In the genomic region with DNA sequence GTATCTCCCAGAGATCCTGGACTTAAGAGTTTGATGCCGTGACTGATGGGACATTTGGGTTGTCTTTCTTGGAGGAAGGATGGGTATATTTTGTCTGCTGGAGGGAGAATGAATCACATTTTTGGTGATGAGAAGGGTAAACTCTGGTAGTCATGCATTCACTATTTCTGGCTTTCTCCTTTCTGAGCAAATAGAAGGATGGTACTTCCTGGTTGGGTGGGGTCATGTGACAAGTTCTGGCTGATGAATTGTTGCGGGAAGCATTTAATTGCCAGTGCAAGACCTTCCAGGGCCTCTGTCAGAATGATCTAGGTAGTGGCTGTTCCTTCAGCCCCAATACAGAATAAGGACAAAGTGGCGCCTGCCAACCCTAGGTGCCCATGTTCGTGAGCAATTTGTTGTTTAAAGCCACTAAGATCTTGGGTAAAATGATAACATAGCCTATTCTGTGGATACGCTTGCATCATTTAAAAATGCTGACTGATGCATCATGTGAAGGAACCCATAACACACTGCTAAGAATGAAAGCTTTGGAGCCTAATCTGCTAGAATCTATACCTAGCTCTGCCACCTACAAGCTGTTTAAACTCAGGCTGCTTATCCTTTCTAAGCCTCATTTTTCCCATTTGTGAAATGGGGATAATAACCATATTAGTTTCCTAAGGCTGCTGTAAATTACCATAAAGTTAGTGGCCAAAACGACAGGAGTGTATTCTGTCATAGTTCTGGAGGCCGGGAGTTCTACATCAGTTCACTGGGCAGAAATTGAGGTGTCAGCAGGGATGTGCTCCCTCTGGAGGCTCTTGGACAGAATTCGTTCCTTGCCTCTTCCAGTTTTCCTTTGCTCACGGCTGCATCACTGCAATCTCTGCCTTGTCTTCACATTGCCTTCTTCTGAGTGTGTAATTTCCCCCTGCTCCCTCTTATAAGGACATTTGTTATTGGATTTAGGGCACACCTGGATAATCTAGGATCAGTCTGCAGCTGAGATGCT, we compare ENCODE assay signal across 14 cellular contexts.
DNase-seq lines count a peak whose midpoint lies in the region; ATAC-seq, FAIRE-seq and TF ChIP-seq lines count a peak whose summit lies in the region.
"Had no signal": no experiment of that assay in that cellular context is flagged by ENCODE, and none has a peak within 500 bp of the region (broad histone marks: within the 10 kb centered on the region; RNA-seq: fewer than 3 reads in every experiment).

No MANE protein-coding gene starts in this region.

- no peaks in the 10 kb centered on the region for H4K20me1 ChIP-seq in DND-41 (ENCODE audit: insufficient read depth, low read length)
- no peaks in the 10 kb centered on the region for H4K20me1 ChIP-seq in astrocyte (ENCODE audit: insufficient read depth, low read length)

- H3K9me3 ChIP-seq in DND-41 (ENCODE audit: insufficient read depth, low read length, severe bottlenecking) (no peaks in the 10 kb centered on the region), astrocyte (ENCODE audit: insufficient read depth, low read depth, low read length) (no peaks in the 10 kb centered on the region), mucosa of descending colon (no peaks in the 10 kb centered on the region)

- H3K27me3 ChIP-seq in DND-41 (ENCODE audit: insufficient read depth, low read length, poor library complexity) (no peaks in the 10 kb centered on the region), astrocyte (ENCODE audit: insufficient read depth, low read length) (peaks cover 3% of the 10 kb centered on the region)

- no peaks in the 10 kb centered on the region for H3K36me3 ChIP-seq in DND-41 (ENCODE audit: insufficient read depth, low read length)
- no peaks in the 10 kb centered on the region for H3K36me3 ChIP-seq in astrocyte (ENCODE audit: insufficient read depth, low read length)
- no peaks in the 10 kb centered on the region for H3K36me3 ChIP-seq in mucosa of descending colon (ENCODE audit: low read depth)

- H3K4me2 ChIP-seq in DND-41 (ENCODE audit: insufficient read depth, low read length): no peak overlapping the region
- H3K4me2 ChIP-seq in astrocyte (ENCODE audit: low read length): no peak overlapping the region

- DNase-seq in DND-41 (no peak), HT1080 (ENCODE audit: low read depth) (peak; percentile 18), astrocyte (ENCODE audit: low read depth) (no peak), mucosa of descending colon (no peak), ACHN (no peak), left cardiac atrium (no peak)
- no peak for DNase-seq in activated CD4-positive, alpha-beta T cell treated with anti-CD3 and anti-CD28 coated beads, Interleukin-2, amount 10 ng/mL, durations not matched to agents 24 days and 14 days
- DNase-seq: activated naive CD4-positive, alpha-beta T cell; COR-L47; HCEC 1CT; NCI-H1417 treated with DMSO at 0.1 percent for 48 hours; right cardiac atrium had no signal

- H3K9ac ChIP-seq in DND-41 (ENCODE audit: low read depth, low read length): no peak overlapping the region
- H3K9ac ChIP-seq in astrocyte (ENCODE audit: low read length): no peak overlapping the region

- peaks cover 26% of the 10 kb centered on the region for H3K4me1 ChIP-seq in DND-41 (ENCODE audit: insufficient read depth, low read length)
- H3K4me1 ChIP-seq in astrocyte (ENCODE audit: insufficient read depth, low read length): no peaks in the 10 kb centered on the region
- H3K4me1 ChIP-seq in mucosa of descending colon (ENCODE audit: low read depth): peaks cover 3% of the 10 kb centered on the region

- ATAC-seq in DND-41 (ENCODE audit: insufficient read depth, low read depth): no peak
- ATAC-seq in mucosa of descending colon: peak; percentile 41
- ATAC-seq in HG03378 (IDR thresholded peaks at IDR 0.05; ENCODE audit: unreplicated experiment): no peak
- no peak for ATAC-seq in left cardiac atrium
- ATAC-seq: right cardiac atrium had no signal

- H3K27ac ChIP-seq in DND-41 (ENCODE audit: low read length) (no peak overlapping the region), astrocyte (ENCODE audit: low read depth, low read length) (no peak overlapping the region)

- peaks cover 1% of the 10 kb centered on the region for H3K36me3 Mint-ChIP-seq in astrocyte (ENCODE audit: low read depth, unreplicated experiment)
- no peaks in the 10 kb centered on the region for H3K36me3 Mint-ChIP-seq in activated CD4-positive, alpha-beta T cell treated with anti-CD3 and anti-CD28 coated beads, Interleukin-2, amount 10 ng/mL, durations not matched to agents 24 days and 14 days (ENCODE audit: low read depth)

- H3K79me2 ChIP-seq in DND-41 (ENCODE audit: insufficient read depth, low read length) (no peaks in the 10 kb centered on the region), astrocyte (ENCODE audit: insufficient read depth, low read length) (no peaks in the 10 kb centered on the region)

- no peak overlapping the region for H2AFZ ChIP-seq in DND-41 (ENCODE audit: low read depth, low read length)
- H2AFZ ChIP-seq in astrocyte (ENCODE audit: low read depth, low read length): no peak overlapping the region

- intact Hi-C loops in mucosa of descending colon (cut with DNase I, micrococcal nuclease): no loop called here
- intact Hi-C loops in activated CD4-positive, alpha-beta T cell treated with anti-CD3 and anti-CD28 coated beads, Interleukin-2, amount 10 ng/mL, durations not matched to agents 24 days and 14 days (cut with micrococcal nuclease): no loop called here
- intact Hi-C loops in left cardiac atrium (cut with DNase I): no loop called here

- peaks cover 6% of the 10 kb centered on the region for H3K4me1 Mint-ChIP-seq in astrocyte (ENCODE audit: low read depth, unreplicated experiment)
- peaks cover 11% of the 10 kb centered on the region for H3K4me1 Mint-ChIP-seq in activated CD4-positive, alpha-beta T cell treated with anti-CD3 and anti-CD28 coated beads, Interleukin-2, amount 10 ng/mL, durations not matched to agents 24 days and 14 days
- H3K4me1 Mint-ChIP-seq: central memory CD8-positive, alpha-beta T cell had no signal

- no peak overlapping the region for H3K4me3 Mint-ChIP-seq in astrocyte (ENCODE audit: unreplicated experiment)
- no peak overlapping the region for H3K4me3 Mint-ChIP-seq in activated CD4-positive, alpha-beta T cell treated with anti-CD3 and anti-CD28 coated beads, Interleukin-2, amount 10 ng/mL, durations not matched to agents 24 days and 14 days
- H3K4me3 Mint-ChIP-seq: central memory CD8-positive, alpha-beta T cell had no signal

- no peak for FAIRE-seq in astrocyte (lab: Jason Lieb, UNC)

- H3K9me3 Mint-ChIP-seq in astrocyte (ENCODE audit: unreplicated experiment): peaks cover 2% of the 10 kb centered on the region
- no peaks in the 10 kb centered on the region for H3K9me3 Mint-ChIP-seq in activated CD4-positive, alpha-beta T cell treated with anti-CD3 and anti-CD28 coated beads, Interleukin-2, amount 10 ng/mL, durations not matched to agents 24 days and 14 days
- H3K9me3 Mint-ChIP-seq: central memory CD8-positive, alpha-beta T cell had no signal

- H3K27me3 Mint-ChIP-seq in astrocyte (ENCODE audit: low read depth, unreplicated experiment): peaks cover 3% of the 10 kb centered on the region
- peaks cover 14% of the 10 kb centered on the region for H3K27me3 Mint-ChIP-seq in activated CD4-positive, alpha-beta T cell treated with anti-CD3 and anti-CD28 coated beads, Interleukin-2, amount 10 ng/mL, durations not matched to agents 24 days and 14 days

- TF ChIP-seq CTCF in DND-41 (IDR thresholded peaks at IDR 0.05; ENCODE audit: borderline replicate concordance, extremely low read depth, low read length, poor library complexity, severe bottlenecking): peak; percentile 17
- no peak for TF ChIP-seq CTCF in astrocyte (IDR thresholded peaks at IDR 0.05; ENCODE audit: insufficient read depth, low read depth, low read length)
- no peak for TF ChIP-seq CTCF in mucosa of descending colon (IDR thresholded peaks at IDR 0.05)

- in situ Hi-C loops in ACHN (cut with HindIII; ENCODE audit: low pct_ligation_motif_present, low pct_unique_long_range_greater_than_20kb, low sequenced_read_pairs): no loop called here

- H3K4me3 ChIP-seq in DND-41 (ENCODE audit: low read depth in 1 of 2, low read length in 2 of 2) (no peak overlapping the region), astrocyte (ENCODE audit: insufficient read depth, low read depth, low read length) (no peak overlapping the region), mucosa of descending colon (no peak overlapping the region)

- peak overlapping the region; percentile 58 for H3K27ac Mint-ChIP-seq in astrocyte (ENCODE audit: unreplicated experiment)
- no peak overlapping the region for H3K27ac Mint-ChIP-seq in activated CD4-positive, alpha-beta T cell treated with anti-CD3 and anti-CD28 coated beads, Interleukin-2, amount 10 ng/mL, durations not matched to agents 24 days and 14 days
